20 cellular contexts compared by ENCODE assay signal in the genomic region with DNA sequence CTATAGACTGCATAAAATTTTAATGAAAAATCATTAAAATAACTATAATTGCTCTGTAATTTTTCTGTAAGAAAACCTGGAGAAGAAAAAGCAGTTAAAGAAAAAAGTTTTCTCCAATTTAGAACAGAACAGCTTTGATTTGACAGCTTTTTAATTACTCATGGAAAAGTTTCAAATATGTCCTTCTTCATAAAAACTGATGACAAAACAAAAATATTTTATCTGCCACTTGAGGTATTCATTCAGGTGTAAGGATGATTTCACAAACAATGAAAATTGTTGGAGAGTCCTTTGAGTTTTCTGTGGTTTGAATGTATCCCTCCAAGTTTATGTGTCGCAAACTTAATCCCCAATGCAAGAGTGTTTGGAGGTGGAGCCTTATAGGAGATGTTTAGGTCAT.
DNase-seq lines count a peak whose midpoint lies in the region; ATAC-seq, FAIRE-seq and TF ChIP-seq lines count a peak whose summit lies in the region.
"Had no signal": no experiment of that assay in that cellular context is flagged by ENCODE, and none has a peak within 500 bp of the region (broad histone marks: within the 10 kb centered on the region; RNA-seq: fewer than 3 reads in every experiment).

No MANE protein-coding gene starts in this region.

- no peak overlapping the region for H4K91ac ChIP-seq in trophoblast cell (ENCODE audit: low read depth, low read length)

- no peak overlapping the region for H3K14ac ChIP-seq in trophoblast cell (ENCODE audit: low read length)

- CTCF ChIA-PET in A549 (lab: Yijun Ruan, JAX): no interaction called here

- H3K9me3 ChIP-seq in A549 (no peaks in the 10 kb centered on the region), DND-41 (ENCODE audit: insufficient read depth, low read length, severe bottlenecking) (no peaks in the 10 kb centered on the region), trophoblast cell (ENCODE audit: insufficient read depth, low read depth, low read length) (no peaks in the 10 kb centered on the region)
- H3K9me3 ChIP-seq: BLaER1 treated with 17β-estradiol and CSF1 and Interleukin-3, amounts not matched to agents 10 nM and 100 nM; Caco-2 had no signal

- H2AK5ac ChIP-seq in trophoblast cell (ENCODE audit: low read length): no peak overlapping the region

- TF ChIP-seq EP300 in A549 (IDR thresholded peaks at IDR 0.05): no peak

- H2BK120ac ChIP-seq in trophoblast cell (ENCODE audit: insufficient read depth, low read length, poor library complexity): no peak overlapping the region

- no peak overlapping the region for H2BK5ac ChIP-seq in trophoblast cell (ENCODE audit: low read depth, low read length, poor library complexity)

- FAIRE-seq in A549 (lab: Jason Lieb, UNC) (no peak), GM19239 (lab: Jason Lieb, UNC) (no peak)
- FAIRE-seq: A204.1, D721Med, GM12878, GM12892, GM18507 had no signal

- 86% methylated on average over 1 of the region's 1 CpG for WGBS in A549 (ENCODE audit: missing lambda C conversion rate)
- no CpG with 5 or more reads among the region's 1 CpG for WGBS in trophoblast cell (ENCODE audit: extremely low coverage, insufficient coverage, insufficient read length)

- no peak for TF ChIP-seq POLR2A in A549 (IDR thresholded peaks at IDR 0.05; ENCODE audit: low read length)

- POLR2A ChIA-PET in A549 (lab: Yijun Ruan, JAX): no interaction called here

- H3K36me3 ChIP-seq in DND-41 (ENCODE audit: insufficient read depth, low read length) (no peaks in the 10 kb centered on the region), trophoblast cell (ENCODE audit: control insufficient read depth in 1 of 2, insufficient read depth in 2 of 2, low read length in 2 of 2) (peaks cover 0 to 2% of the 10 kb centered on the region in 2 experiments)
- H3K36me3 ChIP-seq: BLaER1 treated with 17β-estradiol and CSF1 and Interleukin-3, amounts not matched to agents 10 nM and 100 nM had no signal

- no peak overlapping the region for H3K4me2 ChIP-seq in A549
- no peak overlapping the region for H3K4me2 ChIP-seq in DND-41 (ENCODE audit: insufficient read depth, low read length)
- H3K4me2 ChIP-seq in trophoblast cell (ENCODE audit: low read length): no peak overlapping the region
- H3K4me2 ChIP-seq: BLaER1 treated with 17β-estradiol and CSF1 and Interleukin-3, amounts not matched to agents 10 nM and 100 nM had no signal

- H3K27ac ChIP-seq in A549 (no peak overlapping the region), DND-41 (ENCODE audit: low read length) (peak overlapping the region; percentile 7; the same call in 1 of the 2 replicates), trophoblast cell (ENCODE audit: low read depth, low read length) (no peak overlapping the region)
- H3K27ac ChIP-seq: BLaER1 treated with 17β-estradiol and CSF1 and Interleukin-3, amounts not matched to agents 10 nM and 100 nM; C4-2B had no signal

- no peak for ATAC-seq in A549
- ATAC-seq in DND-41 (ENCODE audit: insufficient read depth, low read depth): no peak
- ATAC-seq: CD8-positive, alpha-beta T cell; GM12878 had no signal

- no peak for TF ChIP-seq RAD21 in A549 (conservative IDR thresholded peaks at IDR 0.05 in 1 of 2, IDR thresholded peaks at IDR 0.05 in 1 of 2)

- H3K4me1 ChIP-seq in A549 (no peaks in the 10 kb centered on the region), DND-41 (ENCODE audit: insufficient read depth, low read length) (peaks cover 39% of the 10 kb centered on the region), trophoblast cell (ENCODE audit: control insufficient read depth in 1 of 2, insufficient read depth in 2 of 2, low read length in 2 of 2) (peaks cover 0 to 3% of the 10 kb centered on the region in 2 experiments)
- H3K4me1 ChIP-seq: Caco-2 had no signal

- H3K9ac ChIP-seq in DND-41 (ENCODE audit: low read depth, low read length) (no peak overlapping the region), trophoblast cell (ENCODE audit: low read length) (no peak overlapping the region)
- H3K9ac ChIP-seq: BLaER1 treated with 17β-estradiol and CSF1 and Interleukin-3, amounts not matched to agents 10 nM and 100 nM had no signal

- no peak overlapping the region for H3K23ac ChIP-seq in trophoblast cell (ENCODE audit: low read length)

- peak overlapping the region; percentile 30 for H2BK12ac ChIP-seq in trophoblast cell (ENCODE audit: low read length)

- H4K12ac ChIP-seq in trophoblast cell (ENCODE audit: low read depth, low read length): no peak overlapping the region

- DNase-seq in A549 (ENCODE audit: low read depth in 1 of 2, low spot score in 1 of 2) (no peak), DND-41 (no peak), trophoblast cell (no peak), GM19239 (ENCODE audit: insufficient read length, low spot score) (no peak), NCI-H146 (lab: John Stamatoyannopoulos, UW) (no peak)
- DNase-seq: 8988T; AML-193; Caco-2; Calu3; CD4-positive, alpha-beta T cell; CD8-positive, alpha-beta T cell; DMS79 treated with DMSO at 0.1 percent for 48 hours; GDM1 had no signal

- H3K27me3 ChIP-seq in DND-41 (ENCODE audit: insufficient read depth, low read length, poor library complexity) (no peaks in the 10 kb centered on the region), trophoblast cell (ENCODE audit: insufficient read depth, low read length) (no peaks in the 10 kb centered on the region)
- H3K27me3 ChIP-seq: BLaER1 treated with 17β-estradiol and CSF1 and Interleukin-3, amounts not matched to agents 10 nM and 100 nM had no signal

- no peak overlapping the region for H3K4ac ChIP-seq in trophoblast cell (ENCODE audit: low read depth, low read length)

- peaks cover 2% of the 10 kb centered on the region for H3K79me1 ChIP-seq in trophoblast cell (ENCODE audit: low read length)

- H4K20me1 ChIP-seq in DND-41 (ENCODE audit: insufficient read depth, low read length): no peaks in the 10 kb centered on the region
- H4K20me1 ChIP-seq: BLaER1 treated with 17β-estradiol and CSF1 and Interleukin-3, amounts not matched to agents 10 nM and 100 nM had no signal

- H4K8ac ChIP-seq in trophoblast cell (ENCODE audit: low read depth, low read length): no peak overlapping the region

- H3K79me2 ChIP-seq in DND-41 (ENCODE audit: insufficient read depth, low read length) (no peaks in the 10 kb centered on the region), trophoblast cell (ENCODE audit: control insufficient read depth, insufficient read depth, low read length, poor library complexity) (no peaks in the 10 kb centered on the region)

- H3K18ac ChIP-seq in trophoblast cell (ENCODE audit: low read length): no peak overlapping the region

- TF ChIP-seq CTCF in A549 (IDR thresholded peaks at IDR 0.05): no peak
- no peak for TF ChIP-seq CTCF in DND-41 (IDR thresholded peaks at IDR 0.05; ENCODE audit: borderline replicate concordance, extremely low read depth, low read length, poor library complexity, severe bottlenecking)

- H3K4me3 ChIP-seq in A549 (no peak overlapping the region), DND-41 (ENCODE audit: low read depth in 1 of 2, low read length in 2 of 2) (no peak overlapping the region), trophoblast cell (ENCODE audit: low read depth, low read length) (no peak overlapping the region)
- H3K4me3 ChIP-seq: BLaER1 treated with 17β-estradiol and CSF1 and Interleukin-3, amounts not matched to agents 10 nM and 100 nM; GM12878 had no signal

- no peak overlapping the region for H2AFZ ChIP-seq in DND-41 (ENCODE audit: low read depth, low read length)
- no peak overlapping the region for H2AFZ ChIP-seq in trophoblast cell (ENCODE audit: insufficient read depth, low read length, poor library complexity)

TF ChIP-seq in A549, 52 proteins besides CTCF, POLR2A, EP300 and RAD21:
- TF ChIP-seq MAFK (IDR thresholded peaks at IDR 0.05; ENCODE audit: partially characterized antibody): peak; percentile 35
- no peak for TF ChIP-seq SMC3 (IDR thresholded peaks at IDR 0.05)
